ENCODE assay signal across 22 cellular contexts in genomic region chr5:150309101-150309897, GRCh38. TPM values are rescaled to one million over a fixed set of nuclear protein-coding genes. Genes with fewer than 3 reads are reported as not detected.
DNase-seq lines count a peak whose midpoint lies in the region; ATAC-seq and TF ChIP-seq lines count a peak whose summit lies in the region.
"Had no signal": no experiment of that assay in that cellular context is flagged by ENCODE, and none has a peak within 500 bp of the region (broad histone marks: within the 10 kb centered on the region; RNA-seq: fewer than 3 reads in every experiment).

No MANE protein-coding gene starts in this region.

- H3K4me3 ChIP-seq in endodermal cell (ENCODE audit: low read length): no peak overlapping the region
- no peak overlapping the region for H3K4me3 ChIP-seq in tibial nerve
- H3K4me3 ChIP-seq in sigmoid colon: no peak overlapping the region
- H3K4me3 ChIP-seq: SJCRH30 had no signal

- TF ChIP-seq CTCF in endodermal cell (conservative IDR thresholded peaks at IDR 0.05): no peak
- TF ChIP-seq CTCF in tibial nerve (IDR thresholded peaks at IDR 0.05): no peak
- TF ChIP-seq CTCF in HFFc6 (IDR thresholded peaks at IDR 0.05): no peak
- no peak for TF ChIP-seq CTCF in sigmoid colon (IDR thresholded peaks at IDR 0.05)

- no peaks in the 10 kb centered on the region for H3K36me3 ChIP-seq in endodermal cell (ENCODE audit: control insufficient read depth, insufficient read depth, low read length)
- no peaks in the 10 kb centered on the region for H3K36me3 ChIP-seq in tibial nerve
- H3K36me3 ChIP-seq in sigmoid colon: no peaks in the 10 kb centered on the region
- H3K36me3 ChIP-seq: SJCRH30 had no signal

- H3K27ac ChIP-seq in endodermal cell (ENCODE audit: low read depth, low read length) (peak overlapping the region; percentile 50), tibial nerve (peak overlapping the region in 3 of 4 donors; percentile 18 to 75 (median 69)), sigmoid colon (no peak overlapping the region)
- H3K27ac ChIP-seq: foreskin keratinocyte, SJCRH30 had no signal

- 70 to 78% methylated on average over 6 to 7 of the region's 7 CpGs for WGBS in endodermal cell (ENCODE audit: insufficient coverage in 1 of 2, insufficient read length in 1 of 2), 2 experiments
- 60 to 74% methylated on average over 4 to 7 of the region's 7 CpGs for WGBS in tibial nerve, 2 donors
- 61 to 70% methylated on average over 7 of the region's 7 CpGs for WGBS in sigmoid colon, 2 donors

- peaks cover 9% of the 10 kb centered on the region for H3K27me3 ChIP-seq in endodermal cell (ENCODE audit: control insufficient read depth, insufficient read depth, low read length, poor library complexity, severe bottlenecking)
- no peaks in the 10 kb centered on the region for H3K27me3 ChIP-seq in tibial nerve
- no peaks in the 10 kb centered on the region for H3K27me3 ChIP-seq in sigmoid colon
- H3K27me3 ChIP-seq: foreskin keratinocyte, SJCRH30 had no signal

- H3K27ac Mint-ChIP-seq in endodermal cell: no peak overlapping the region
- no peak overlapping the region for H3K27ac Mint-ChIP-seq in HFFc6
- H3K27ac Mint-ChIP-seq: activated naive CD4-positive, alpha-beta T cell treated with anti-CD3 and anti-CD28 coated beads for 36 hours; H9; naive B cell had no signal

- H3K9me3 Mint-ChIP-seq in endodermal cell: no peaks in the 10 kb centered on the region
- H3K9me3 Mint-ChIP-seq in HFFc6: no peaks in the 10 kb centered on the region
- H3K9me3 Mint-ChIP-seq: activated naive CD4-positive, alpha-beta T cell treated with anti-CD3 and anti-CD28 coated beads for 36 hours; H9; naive B cell had no signal

- intact Hi-C loops in sigmoid colon (cut with DNase I): no loop called here

- TF ChIP-seq POLR2A in tibial nerve (IDR thresholded peaks at IDR 0.05) (no peak), sigmoid colon (IDR thresholded peaks at IDR 0.05) (no peak)

- H3K27me3 Mint-ChIP-seq in endodermal cell (ENCODE audit: insufficient read depth) (peaks cover 19% of the 10 kb centered on the region), HFFc6 (ENCODE audit: insufficient read depth) (no peaks in the 10 kb centered on the region)

- no peak for ATAC-seq in HG02870 (IDR thresholded peaks at IDR 0.05; ENCODE audit: unreplicated experiment)
- ATAC-seq: foreskin keratinocyte; stimulated activated naive CD8-positive, alpha-beta T cell treated with anti-CD3 and anti-CD28 coated beads, Interleukin-15, Interleukin-2, amounts not matched to agents 100 U/mL and 50 U/mL, for 24 hours had no signal

- no peak overlapping the region for H3K4me3 Mint-ChIP-seq in endodermal cell
- H3K4me3 Mint-ChIP-seq in HFFc6: no peak overlapping the region
- H3K4me3 Mint-ChIP-seq: activated naive CD4-positive, alpha-beta T cell treated with anti-CD3 and anti-CD28 coated beads for 36 hours; H9; naive B cell had no signal

- H3K4me1 ChIP-seq in endodermal cell (ENCODE audit: control insufficient read depth, insufficient read depth, low read length) (no peaks in the 10 kb centered on the region), tibial nerve (peaks cover 0 to 41% (median 5%) of the 10 kb centered on the region in 4 donors), sigmoid colon (peaks cover 0 to 7% (median 2%) of the 10 kb centered on the region in 4 donors)
- H3K4me1 ChIP-seq: foreskin keratinocyte had no signal

- TF ChIP-seq EP300 in tibial nerve (IDR thresholded peaks at IDR 0.05) (no peak), sigmoid colon (IDR thresholded peaks at IDR 0.05) (no peak)

- DNase-seq in NCI-H748 (lab: John Stamatoyannopoulos, UW; ENCODE audit: unreplicated experiment) (peak; percentile 58), NCI-H748 treated with DMSO at 0.1 percent for 48 hours (lab: John Stamatoyannopoulos, UW) (no peak), NCI-H2227 treated with DMSO at 0.1 percent for 48 hours (lab: John Stamatoyannopoulos, UW) (peak; percentile 53), endodermal cell (no peak), tibial nerve (ENCODE audit: low spot score in 2 of 2) (no peak), HFFc6 (no peak), sigmoid colon (no peak)
- DNase-seq: ACHN; activated CD4-positive, alpha-beta T cell treated with anti-CD3 and anti-CD28 coated beads for 4 hours; activated naive CD4-positive, alpha-beta T cell treated with anti-CD3 and anti-CD28 coated beads for 36 hours; foreskin keratinocyte; GF-D8; H9; naive B cell; NCI-H2107; stimulated activated naive CD8-positive, alpha-beta T cell treated with anti-CD3 and anti-CD28 coated beads, Interleukin-15, Interleukin-2, amounts not matched to agents 100 U/mL and 50 U/mL, for 24 hours; T-helper 9 cell had no signal

- H3K9me3 ChIP-seq in endodermal cell (ENCODE audit: control insufficient read depth, low read length): no peaks in the 10 kb centered on the region
- H3K9me3 ChIP-seq in tibial nerve: no peaks in the 10 kb centered on the region
- no peaks in the 10 kb centered on the region for H3K9me3 ChIP-seq in sigmoid colon
- H3K9me3 ChIP-seq: SJCRH30 had no signal

- H3K9ac ChIP-seq in endodermal cell (ENCODE audit: extremely low read depth, low read length, poor library complexity, severe bottlenecking): no peak overlapping the region

- H3K4me1 Mint-ChIP-seq in endodermal cell (peaks cover 8% of the 10 kb centered on the region), HFFc6 (ENCODE audit: low read depth) (peaks cover 54% of the 10 kb centered on the region)
- H3K4me1 Mint-ChIP-seq: naive B cell had no signal

- H3K36me3 Mint-ChIP-seq in endodermal cell (ENCODE audit: low read depth) (no peaks in the 10 kb centered on the region), HFFc6 (ENCODE audit: low read depth) (no peaks in the 10 kb centered on the region)
- H3K36me3 Mint-ChIP-seq: naive B cell had no signal

RNA-seq across cellular contexts. Expression of gene ARSI, which starts 6.6 kb away (rescaled TPM):
- 1 to 10 TPM; 2.4 to 2.7 TPM for total RNA-seq in endodermal cell
- polyA plus RNA-seq in endodermal cell (2013, experiment 1 of 2): 3.2 TPM
- polyA plus RNA-seq in endodermal cell (2013, experiment 2 of 2): 3.6 TPM
- 10 to 100 TPM in 1 of 4 donors, 1 to 10 TPM in 3; 7.3 to 17.0 (median 8.1) TPM for total RNA-seq in tibial nerve
- total RNA-seq in HFFc6 (2021; fragmentation: NEBNext Ultra II Directional; extraction: Animal tissue kit (Norgen Biotek cat#: 25700)): 1 to 10 TPM; 4.6 to 6.7 (median 4.9) TPM
- total RNA-seq in sigmoid colon: 1 to 10 TPM; 1.4 to 3.3 (median 2.3) TPM
- polyA plus RNA-seq in sigmoid colon: under 1 TPM in 1 of 3 donors, not detected in 2; 0.63 TPM
- total RNA-seq: activated naive CD4-positive, alpha-beta T cell treated with anti-CD3 and anti-CD28 coated beads for 36 hours; pulmonary artery endothelial cell had no signal

RNA-seq across cellular contexts. Expression of gene CAMK2A, which starts 19.7 kb away (rescaled TPM):
- total RNA-seq in endodermal cell: under 1 TPM; 0.31 to 0.49 TPM
- 1.6 TPM for polyA plus RNA-seq in endodermal cell (2013, experiment 1 of 2)
- polyA plus RNA-seq in endodermal cell (2013, experiment 2 of 2): 1.6 TPM
- 1 to 10 TPM in 3 of 4 donors, under 1 TPM in 1; 0.20 to 2.4 (median 1.3) TPM for total RNA-seq in tibial nerve
- total RNA-seq in HFFc6 (2021; fragmentation: NEBNext Ultra II Directional; extraction: Animal tissue kit (Norgen Biotek cat#: 25700)): under 1 TPM; 0.09 to 0.64 (median 0.18) TPM
- 1 to 10 TPM in 2 of 4 donors, under 1 TPM in 2; 0.49 to 2.1 (median 1.2) TPM for total RNA-seq in sigmoid colon
- polyA plus RNA-seq in sigmoid colon: under 1 TPM in 2 of 3 donors, not detected in 1; 0.44 to 0.60 TPM
- total RNA-seq: activated naive CD4-positive, alpha-beta T cell treated with anti-CD3 and anti-CD28 coated beads for 36 hours; endothelial cell of umbilical vein; pulmonary artery endothelial cell had no signal
- polyA plus RNA-seq: endothelial cell of umbilical vein, foreskin keratinocyte, liver had no signal

RNA-seq across cellular contexts. Expression of gene TCOF1, which starts 48.2 kb away (rescaled TPM):
- 100 to 1,000 TPM in 1 of 2 donors, 10 to 100 TPM in 1; 88.8 to 107 TPM for total RNA-seq in endodermal cell
- polyA plus RNA-seq in endodermal cell (2013, experiment 1 of 2): 50.0 TPM
- polyA plus RNA-seq in endodermal cell (2013, experiment 2 of 2): 46.1 TPM
- total RNA-seq in tibial nerve: 10 to 100 TPM; 32.1 to 64.8 (median 38.7) TPM
- total RNA-seq in HFFc6 (2021; fragmentation: NEBNext Ultra II Directional; extraction: Animal tissue kit (Norgen Biotek cat#: 25700)): 10 to 100 TPM; 30.8 to 44.6 (median 38.5) TPM
- 10 to 100 TPM; 17.4 to 28.1 (median 23.6) TPM for total RNA-seq in sigmoid colon
- 10 to 100 TPM in 1 of 3 donors, 1 to 10 TPM in 2; 5.4 to 26.4 (median 6.2) TPM for polyA plus RNA-seq in sigmoid colon

Comparison
In these comparisons a context has a peak if more than half of its experiments do, and no peak if none do; other contexts are left out.
1. DNase-seq: peak in NCI-H748 (single experiment) and NCI-H2227 treated with DMSO at 0.1 percent for 48 hours (single experiment); none in NCI-H748 treated with DMSO at 0.1 percent for 48 hours (single experiment), endodermal cell (single experiment), tibial nerve (0 of 2), HFFc6 (single experiment) and sigmoid colon (single experiment).
2. H3K27ac ChIP-seq: peak in endodermal cell (single experiment) and tibial nerve (3 of 4); none in sigmoid colon (0 of 4).